Comparison of ENCODE assay signal across 9 cellular contexts in the genomic region with DNA sequence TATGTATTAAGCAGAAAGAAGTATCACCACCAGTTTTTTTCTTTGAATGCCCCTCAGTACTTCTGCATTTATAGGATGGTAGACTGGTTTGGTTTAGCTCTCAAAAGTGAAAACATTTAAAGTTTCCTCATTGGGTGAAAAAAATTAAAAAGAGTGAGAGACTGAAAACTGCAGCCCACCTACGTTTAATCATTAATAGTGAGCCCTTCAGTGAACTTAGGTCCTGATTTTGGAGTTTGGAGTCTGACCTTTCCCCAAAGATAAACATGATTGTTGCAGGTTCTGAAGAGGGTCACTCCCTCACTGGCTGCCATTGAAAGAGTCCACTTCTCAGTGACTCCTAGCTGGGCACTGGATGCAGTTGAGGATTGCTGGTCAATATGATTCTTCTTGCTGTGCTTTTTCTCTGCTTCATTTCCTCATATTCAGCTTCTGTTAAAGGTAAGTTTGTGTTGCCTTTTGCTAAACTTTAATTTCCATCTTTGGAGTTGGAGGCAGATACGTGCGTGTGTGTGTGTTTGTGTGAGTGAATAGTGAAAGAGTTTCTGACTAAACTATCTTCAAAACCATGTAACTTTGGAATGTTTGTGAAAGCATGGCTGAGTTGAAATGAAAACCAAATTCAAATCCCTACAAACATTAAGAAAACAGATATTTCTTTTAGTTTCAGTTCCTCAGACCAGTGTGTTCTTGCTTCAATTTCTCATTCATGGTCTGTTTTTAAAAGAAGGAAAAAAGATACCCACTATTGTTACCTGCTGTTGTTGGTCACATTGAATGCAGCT. TPM values are rescaled to one million over a fixed set of nuclear protein-coding genes. Genes with fewer than 3 reads are reported as not detected.
A peak's percentile ranks its signal among the peaks of the same experiment; 100 is the strongest.
DNase-seq lines count a peak whose midpoint lies in the region; ATAC-seq, FAIRE-seq and TF ChIP-seq lines count a peak whose summit lies in the region.
"Had no signal": no experiment of that assay in that cellular context is flagged by ENCODE, and none has a peak within 500 bp of the region (broad histone marks: within the 10 kb centered on the region; RNA-seq: fewer than 3 reads in every experiment).

TSS of gene MTTP (plus strand) at position 295 of the 785 bp plus-strand sequence. CDS start at position 381, 86 bp downstream.

- FAIRE-seq in GM18507 (lab: Jason Lieb, UNC) = peak; percentile 87
- FAIRE-seq in HepG2 (lab: Jason Lieb, UNC) = peak; percentile 59

- H4K20me1 ChIP-seq in HepG2 (ENCODE audit: insufficient read depth, low read length) = no peaks in the 10 kb centered on the region

- POLR2A ChIA-PET in HepG2 (lab: Yijun Ruan, JAX) = interaction anchor here (1.0 to 3.9 kb wide), 2 partner anchors 11 to 372 kb away, joined by 4 to 44 read pairs; partner anchors contain the start of genes DNAJB14 and TRMT10A

- TF ChIP-seq POLR2A in HepG2 (IDR thresholded peaks at IDR 0.05; ENCODE audit: insufficient read depth in 1 of 2, low read depth in 2 of 2, low read length in 2 of 2) = peak; percentile 79 to 89

- no peak for TF ChIP-seq CTCF in HepG2 (CRISPR knock-in tag; IDR thresholded peaks at IDR 0.05)

- peak within 1 kb of the TSS; percentile 87 for H3K27ac ChIP-seq in HepG2 (ENCODE audit: extremely low read length, insufficient read depth, low read length)
- H3K27ac ChIP-seq: KMS-11 had no signal

- H3K9ac ChIP-seq in HepG2 (ENCODE audit: insufficient read depth, low read depth, low read length) = peak within 1 kb of the TSS; percentile 75
- H3K9ac ChIP-seq: KMS-11 had no signal

- WGBS in HepG2 (ENCODE audit: low lambda C conversion rate) = 3% methylated on average over 3 of the region's 3 CpGs

- in situ Hi-C loops in HepG2 (cut with HindIII; ENCODE audit: extremely low pct_ligation_motif_present, low pct_unique_long_range_greater_than_20kb) = no loop called here

- CTCF ChIA-PET in HepG2 (lab: Yijun Ruan, JAX; ENCODE audit: low intra/inter-chr PET ratio, low total read pairs) = no interaction called here

- no peaks in the 10 kb centered on the region for H3K36me3 ChIP-seq in HepG2 (replicated peaks in 1 of 2; ENCODE audit: control insufficient read depth in 1 of 2, insufficient read depth in 2 of 2, low read length in 2 of 2)

- TF ChIP-seq EP300 in HepG2 (IDR thresholded peaks at IDR 0.05; ENCODE audit: low read depth in 2 of 2, low read length in 2 of 2) (peak in 1 of 2 experiments; percentile 78; a peak in 2 of 4 replicates), HepG2 (CRISPR knock-in tag; IDR thresholded peaks at IDR 0.05; ENCODE audit: borderline replicate concordance) (no peak)

- peaks cover 57% of the 10 kb centered on the region for H3K4me1 ChIP-seq in HepG2 (ENCODE audit: insufficient read depth, low read length)

- H2AFZ ChIP-seq in HepG2 (ENCODE audit: low read length) = peak within 1 kb of the TSS; percentile 89

- peak within 1 kb of the TSS; percentile 65 for H3K4me2 ChIP-seq in HepG2 (ENCODE audit: low read depth, low read length)
- H3K4me2 ChIP-seq: KMS-11 had no signal

- no peak for TF ChIP-seq RAD21 in HepG2 (CRISPR knock-in tag; IDR thresholded peaks at IDR 0.05)

- ATAC-seq in GM21737 (IDR thresholded peaks at IDR 0.05; ENCODE audit: unreplicated experiment) (peak; percentile 78), HG03521 (IDR thresholded peaks at IDR 0.05; ENCODE audit: unreplicated experiment) (peak; percentile 66), HepG2 (peak; percentile 98)

- no peaks in the 10 kb centered on the region for H3K27me3 ChIP-seq in HepG2 (ENCODE audit: control insufficient read depth in 1 of 2, insufficient read depth in 2 of 2, low read length in 2 of 2)

- TSS peak; percentile 89 for BruUV-seq in HepG2 (replicated peaks; lab: Mats Ljungman, UMichigan)

- peaks cover 46% of the 10 kb centered on the region for H3K79me2 ChIP-seq in HepG2 (ENCODE audit: insufficient read depth, low read length)

- DNase-seq in GM18507 (ENCODE audit: extremely low spot score, insufficient read length, low read depth) (no peak), HepG2 (ENCODE audit: low spot score) (peak; percentile 67), Ammon's horn (ENCODE audit: low spot score) (no peak), DMS153 (lab: John Stamatoyannopoulos, UW) (no peak), epidermal melanocyte (ENCODE audit: insufficient read length, low spot score) (no peak)
- DNase-seq in NK-92 treated with Interleukin-12 subunit alpha and Interleukin-12 subunit beta, amount 100 ng/mL, for 24 hours (lab: John Stamatoyannopoulos, UW) = no peak

- H3K4me3 ChIP-seq in HepG2 (replicated peaks in 1 of 3; ENCODE audit: insufficient read depth in 1 of 3, low read depth in 2 of 3, low read length in 3 of 3) = peak within 1 kb of the TSS; percentile 53 to 96 (median 72)

- intact Hi-C loops in HepG2 (cut with micrococcal nuclease; ENCODE audit: unreplicated experiment) = loop anchor here (1.0 kb wide), 1 partner anchor 10 kb away; the partner anchor contains the start of gene TRMT10A

- no peaks in the 10 kb centered on the region for H3K9me3 ChIP-seq in HepG2 (ENCODE audit: low read length)

TF ChIP-seq in HepG2, 621 proteins besides CTCF, POLR2A, EP300 and RAD21 (continues in another document):
- peak; percentile 29; the same call in 1 of the 2 replicates for TF ChIP-seq SATB2 (CRISPR knock-in tag; IDR thresholded peaks at IDR 0.05)
- TF ChIP-seq PCBP2 (optimal IDR thresholded peaks at IDR 0.05; ENCODE audit: low read depth, low read length, poor library complexity, severe bottlenecking) = no peak
- no peak for TF ChIP-seq ZNF883 (CRISPR knock-in tag; IDR thresholded peaks at IDR 0.05; ENCODE audit: not compliant biosample characterization)
- peak; percentile 70; the same call in 1 of the 2 replicates for TF ChIP-seq AHDC1 (CRISPR knock-in tag; IDR thresholded peaks at IDR 0.05; ENCODE audit: borderline replicate concordance)
- TF ChIP-seq ZNF331 (CRISPR knock-in tag; IDR thresholded peaks at IDR 0.05) = peak; percentile 79; the same call in 1 of the 2 replicates
- peak; percentile 28; the same call in 1 of the 2 replicates for TF ChIP-seq ARNT2 (CRISPR knock-in tag; IDR thresholded peaks at IDR 0.05; ENCODE audit: low read depth)
- TF ChIP-seq ZNF468 (CRISPR knock-in tag; IDR thresholded peaks at IDR 0.05) = no peak

RNA-seq across cellular contexts. Expression of gene MTTP, which starts in this region (rescaled TPM):
- total RNA-seq in HepG2 (2016; rRNA removed; fragmentation: Illumina TruSeq; extraction: Trizol) = 58.4 and 102 TPM in 2 replicates
- 4.8 and 5.0 TPM in 2 replicates for total RNA-seq in HepG2 (2016; cell fraction: cytosol; rRNA removed; fragmentation: Illumina TruSeq; extraction: Trizol; ENCODE audit: low read depth)
- total RNA-seq in HepG2 (2016; cell fraction: insoluble cytoplasmic fraction; rRNA removed; fragmentation: Illumina TruSeq; extraction: Trizol) = 55.4 and 103 TPM in 2 replicates
- 13.6 and 15.4 TPM in 2 replicates for total RNA-seq in HepG2 (2016; cell fraction: membrane; rRNA removed; fragmentation: Illumina TruSeq; extraction: Trizol)
- total RNA-seq in HepG2 (2016; cell fraction: nucleus; rRNA removed; fragmentation: Illumina TruSeq; extraction: Trizol) = 112 and 117 TPM in 2 replicates
- 78.2 and 84.7 TPM in 2 replicates for polyA plus RNA-seq in HepG2 (2011; rRNA removed)
- 25.7 and 42.3 TPM in 2 replicates for polyA plus RNA-seq in HepG2 (2011; cell fraction: cytosol; rRNA removed)
- polyA plus RNA-seq in HepG2 (2011; cell fraction: nucleus; rRNA removed) = 20.9 and 34.4 TPM in 2 replicates
- 101 and 154 TPM in 2 replicates for polyA plus RNA-seq in HepG2 (2012)
- 2.5 and 2.9 TPM in 2 replicates for polyA plus RNA-seq in HepG2 (2016; cell fraction: cytosol; fragmentation: Illumina TruSeq; extraction: Trizol; ENCODE audit: low read depth)
- polyA plus RNA-seq in HepG2 (2016; cell fraction: insoluble cytoplasmic fraction; fragmentation: Illumina TruSeq; extraction: Trizol; ENCODE audit: low read depth) = 33.9 and 35.6 TPM in 2 replicates
- 6.3 and 7.3 TPM in 2 replicates for polyA plus RNA-seq in HepG2 (2016; cell fraction: membrane; fragmentation: Illumina TruSeq; extraction: Trizol; ENCODE audit: low read depth)
- 83.7 and 84.7 TPM in 2 replicates for polyA plus RNA-seq in HepG2 (2016; cell fraction: nucleus; fragmentation: Illumina TruSeq; extraction: Trizol; ENCODE audit: insufficient read depth, low read depth)
- polyA minus RNA-seq in HepG2 (2011; rRNA and poly(A)+ RNA removed; ENCODE audit: low replicate concordance) = 235 TPM in 1 of 2 replicates, not detected in the other
- polyA minus RNA-seq in HepG2 (2011; cell fraction: cytosol; rRNA and poly(A)+ RNA removed) = 56.3 and 83.6 TPM in 2 replicates
- 111 and 137 TPM in 2 replicates for polyA minus RNA-seq in HepG2 (2011; cell fraction: nucleus; rRNA and poly(A)+ RNA removed)
